In the genomic region with DNA sequence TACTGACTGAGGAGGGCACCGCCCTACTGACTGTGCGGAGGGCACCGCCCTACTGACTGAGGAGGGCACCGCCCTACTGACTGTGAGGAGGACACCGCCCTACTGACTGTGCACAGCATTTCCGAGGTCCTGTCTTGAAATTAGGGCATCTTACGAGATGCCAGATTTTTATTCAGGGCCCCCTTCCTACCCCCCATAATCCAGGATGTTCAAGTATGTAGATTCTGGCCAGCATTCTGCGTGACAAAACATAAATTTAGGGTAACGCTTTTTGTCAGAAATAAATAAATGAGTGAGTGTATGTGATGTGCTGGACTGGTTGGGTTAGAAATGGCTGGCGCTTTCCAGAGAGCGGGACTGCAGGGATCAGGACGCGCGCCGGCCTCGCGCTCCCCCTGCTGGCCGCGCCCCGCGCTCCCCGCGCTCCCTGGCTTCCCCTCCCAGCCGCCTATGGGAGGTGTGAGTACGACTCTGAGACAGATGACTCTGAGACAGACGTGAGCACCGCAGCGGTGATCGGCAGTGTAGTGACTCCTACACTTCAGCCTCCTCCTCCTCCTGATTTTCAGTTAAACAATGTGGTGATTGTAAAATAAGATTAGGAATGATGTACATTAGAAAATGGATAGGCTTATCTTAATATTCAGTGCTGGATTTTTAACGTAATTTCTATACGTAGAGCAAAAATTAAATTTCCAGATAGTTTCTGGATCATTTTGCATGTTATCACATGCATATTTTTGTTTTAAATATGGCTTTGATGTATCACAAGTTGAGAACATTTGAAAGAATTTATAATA, we compare ENCODE assay signal across 8 cellular contexts.
DNase-seq lines count a peak whose midpoint lies in the region; ATAC-seq and TF ChIP-seq lines count a peak whose summit lies in the region.

No MANE protein-coding gene starts in this region.

- H3K27me3 ChIP-seq in GM06990 (replicated peaks; ENCODE audit: control insufficient read depth, insufficient read depth, low read length), result no peaks in the 10 kb centered on the region
- no peaks in the 10 kb centered on the region; the same call in 1 of the 2 replicates for H3K27me3 ChIP-seq in HAP-1 (ENCODE audit: low read depth)
- no peaks in the 10 kb centered on the region for H3K27me3 ChIP-seq in MG63

- intact Hi-C loops in Right ventricle myocardium superior (cut with DNase I), result loop anchor here (5.0 kb wide), 1 partner anchor 369 kb away; no protein-coding TSS in a partner anchor

- DNase-seq in GM06990 (ENCODE audit: extremely low read depth, insufficient read length) (peak; percentile 82), HAP-1 (ENCODE audit: low spot score in 2 of 2) (peak; percentile 85 to 86), MG63 (peak; percentile 89), SW 1271 (lab: John Stamatoyannopoulos, UW) (peak; percentile 7 to 60), Right ventricle myocardium superior (peak; percentile 76), putamen (ENCODE audit: low spot score) (peak; percentile 77), NCI-H1436 treated with DMSO at 0.1 percent for 48 hours (lab: John Stamatoyannopoulos, UW) (no peak)

- peak; percentile 99 for ATAC-seq in Right ventricle myocardium superior (ENCODE audit: poor library complexity)

- peak overlapping the region; percentile 64 for H3K27ac Mint-ChIP-seq in activated naive CD8-positive, alpha-beta T cell

- peaks cover 37% of the 10 kb centered on the region for H3K4me1 ChIP-seq in HAP-1

- H3K36me3 ChIP-seq in GM06990 (ENCODE audit: control insufficient read depth, insufficient read depth, low read length) (no peaks in the 10 kb centered on the region), HAP-1 (replicated peaks) (no peaks in the 10 kb centered on the region; the same call in 1 of the 2 replicates), MG63 (no peaks in the 10 kb centered on the region)

- H3K27me3 Mint-ChIP-seq in activated naive CD8-positive, alpha-beta T cell, result no peaks in the 10 kb centered on the region

- H3K36me3 Mint-ChIP-seq in activated naive CD8-positive, alpha-beta T cell, result no peaks in the 10 kb centered on the region

- H3K4me1 Mint-ChIP-seq in activated naive CD8-positive, alpha-beta T cell (ENCODE audit: low read depth), result peaks cover 14% of the 10 kb centered on the region

- H3K4me3 Mint-ChIP-seq in activated naive CD8-positive, alpha-beta T cell, result peak overlapping the region; percentile 7

- in situ Hi-C loops in HAP-1 (cut with MboI; ENCODE audit: low sequenced_read_pairs), result no loop called here

- H3K9me3 ChIP-seq in HAP-1 (no peaks in the 10 kb centered on the region), MG63 (no peaks in the 10 kb centered on the region)

- H3K4me3 ChIP-seq in GM06990 (replicated peaks; ENCODE audit: low read depth, low read length), result no peak overlapping the region
- peak overlapping the region; percentile 27 for H3K4me3 ChIP-seq in HAP-1
- H3K4me3 ChIP-seq in MG63, result peak overlapping the region; percentile 64

- TF ChIP-seq CTCF in GM06990 (IDR thresholded peaks at IDR 0.05; ENCODE audit: insufficient read depth, low read length, poor library complexity, severe bottlenecking), result peak; percentile 72

- no peaks in the 10 kb centered on the region for H3K9me3 Mint-ChIP-seq in activated naive CD8-positive, alpha-beta T cell (ENCODE audit: low read depth)
